20 cellular contexts compared by ENCODE assay signal in the genomic region with DNA sequence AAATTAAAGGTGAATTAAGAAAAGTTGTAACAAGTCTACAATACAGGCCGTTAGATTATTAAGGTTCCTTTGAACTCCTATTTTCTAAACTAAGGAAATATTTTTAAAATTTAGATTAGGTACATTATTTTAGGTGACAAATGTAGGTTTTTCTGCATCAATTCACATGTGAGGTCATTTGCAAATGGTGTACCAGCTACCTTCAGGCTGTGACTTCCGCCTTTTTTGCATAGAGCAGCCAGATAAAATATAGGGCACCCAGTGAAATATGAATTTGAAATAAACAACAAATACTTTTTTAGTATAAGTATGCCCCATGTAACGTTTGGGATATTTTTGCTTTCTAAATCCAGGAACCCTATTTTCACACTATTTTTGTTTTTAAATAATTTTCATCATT.
DNase-seq lines count a peak whose midpoint lies in the region; ATAC-seq and TF ChIP-seq lines count a peak whose summit lies in the region.
"Had no signal": no experiment of that assay in that cellular context is flagged by ENCODE, and none has a peak within 500 bp of the region (broad histone marks: within the 10 kb centered on the region; RNA-seq: fewer than 3 reads in every experiment).

No MANE protein-coding gene starts in this region.

- peaks cover 5% of the 10 kb centered on the region for H3K9me3 Mint-ChIP-seq in memory B cell
- H3K9me3 Mint-ChIP-seq: H9, HFFc6 had no signal

- peaks cover 40% of the 10 kb centered on the region for H3K4me1 Mint-ChIP-seq in memory B cell

- H3K4me3 ChIP-seq in MM.1S (ENCODE audit: low read length) (no peak overlapping the region), right cardiac atrium (ENCODE audit: low read length) (no peak overlapping the region)
- H3K4me3 ChIP-seq: MG63, Peyer's patch had no signal

- no peak overlapping the region for H3K9ac ChIP-seq in MM.1S (ENCODE audit: low read length)

- H3K9me3 ChIP-seq in MM.1S (replicated peaks; ENCODE audit: insufficient read depth, low read length) (no peaks in the 10 kb centered on the region), right cardiac atrium (ENCODE audit: control insufficient read depth, low read length) (no peaks in the 10 kb centered on the region)
- H3K9me3 ChIP-seq: Peyer's patch had no signal

- H3K36me3 Mint-ChIP-seq in memory B cell = no peaks in the 10 kb centered on the region
- H3K36me3 Mint-ChIP-seq: CD14-positive monocyte had no signal

- no peaks in the 10 kb centered on the region for H4K20me1 ChIP-seq in MM.1S (ENCODE audit: insufficient read depth, low read length)

- peak overlapping the region; percentile 93 for H3K27ac Mint-ChIP-seq in memory B cell
- H3K27ac Mint-ChIP-seq: H9, HFFc6 had no signal

- DNase-seq in MM.1S (no peak), memory B cell (ENCODE audit: low spot score in 2 of 2) (no peak), right cardiac atrium (no peak), 8988T (no peak)
- no peak for DNase-seq in stimulated activated CD4-positive, alpha-beta T cell treated with anti-CD3 and anti-CD28 coated beads, Interleukin-15, amount 100 ng/mL, for 24 hours
- DNase-seq in activated CD4-positive, alpha-beta T cell treated with anti-CD3 and anti-CD28 coated beads, Interleukin-2, amount 50 U/mL, for 1 hour = no peak
- DNase-seq: H9; HFFc6; MG63; NCI-H1092; NCI-H1436; NCI-H1930; NCI-H2227 treated with DMSO at 0.1 percent for 48 hours; NCI-H510A; NK-92 treated with Interleukin-12 subunit alpha and Interleukin-12 subunit beta, amount 100 ng/mL, for 24 hours; T-helper 1 cell had no signal

- peak; percentile 41 for ATAC-seq in GM18502 (IDR thresholded peaks at IDR 0.05; ENCODE audit: poor library complexity, unreplicated experiment)
- ATAC-seq in HG02678 (IDR thresholded peaks at IDR 0.05; ENCODE audit: unreplicated experiment) = peak; percentile 44
- ATAC-seq in memory B cell (ENCODE audit: low read depth) = peak; percentile 86
- no peak for ATAC-seq in right cardiac atrium

- intact Hi-C loops in right cardiac atrium (cut with DNase I) = no loop called here

- no peaks in the 10 kb centered on the region for H3K9me2 ChIP-seq in MM.1S (replicated peaks; ENCODE audit: insufficient read depth, low read length)

- H3K27ac ChIP-seq in MM.1S (ENCODE audit: low read length) = peak overlapping the region; percentile 93
- H3K27ac ChIP-seq in right cardiac atrium (ENCODE audit: low read length) = no peak overlapping the region

- 88% methylated on average over 3 of the region's 3 CpGs for WGBS in right cardiac atrium

- H3K36me3 ChIP-seq in MM.1S (replicated peaks; ENCODE audit: insufficient read depth, low read length) = no peaks in the 10 kb centered on the region
- H3K36me3 ChIP-seq: MG63, Peyer's patch had no signal

- H3K27me3 Mint-ChIP-seq in memory B cell = no peaks in the 10 kb centered on the region

- no peak for TF ChIP-seq CTCF in MM.1S (IDR thresholded peaks at IDR 0.05; ENCODE audit: low read length)

- no peaks in the 10 kb centered on the region for H3K79me2 ChIP-seq in MM.1S (ENCODE audit: low read length)

- no peak overlapping the region for H2AFZ ChIP-seq in MM.1S (ENCODE audit: low read length)

- H3K27me3 ChIP-seq in MM.1S (replicated peaks; ENCODE audit: insufficient read depth, low read length) (no peaks in the 10 kb centered on the region), right cardiac atrium (ENCODE audit: control insufficient read depth, insufficient read depth) (no peaks in the 10 kb centered on the region)
- H3K27me3 ChIP-seq: MG63, Peyer's patch had no signal

- H3K4me2 ChIP-seq in MM.1S (ENCODE audit: low read depth, low read length) = peak overlapping the region; percentile 62; the same call in 1 of the 2 replicates

- H3K4me1 ChIP-seq in MM.1S (ENCODE audit: low read length) (peaks cover 51% of the 10 kb centered on the region), right cardiac atrium (ENCODE audit: control insufficient read depth, insufficient read depth, low read length) (no peaks in the 10 kb centered on the region)

- H3K4me3 Mint-ChIP-seq in memory B cell = no peak overlapping the region
- H3K4me3 Mint-ChIP-seq: CD14-positive monocyte, H9, HFFc6 had no signal

- peaks cover 28% of the 10 kb centered on the region for H3F3A ChIP-seq in MM.1S (ENCODE audit: insufficient read depth, low read length)

Comparison
In these comparisons a context has a peak if more than half of its experiments do, and no peak if none do; other contexts are left out.
1. ATAC-seq: peak in GM18502 (single experiment), HG02678 (single experiment) and memory B cell (single experiment); none in right cardiac atrium (0 of 2).